Comparison of ENCODE assay signal across 1 cellular context in the genomic region with DNA sequence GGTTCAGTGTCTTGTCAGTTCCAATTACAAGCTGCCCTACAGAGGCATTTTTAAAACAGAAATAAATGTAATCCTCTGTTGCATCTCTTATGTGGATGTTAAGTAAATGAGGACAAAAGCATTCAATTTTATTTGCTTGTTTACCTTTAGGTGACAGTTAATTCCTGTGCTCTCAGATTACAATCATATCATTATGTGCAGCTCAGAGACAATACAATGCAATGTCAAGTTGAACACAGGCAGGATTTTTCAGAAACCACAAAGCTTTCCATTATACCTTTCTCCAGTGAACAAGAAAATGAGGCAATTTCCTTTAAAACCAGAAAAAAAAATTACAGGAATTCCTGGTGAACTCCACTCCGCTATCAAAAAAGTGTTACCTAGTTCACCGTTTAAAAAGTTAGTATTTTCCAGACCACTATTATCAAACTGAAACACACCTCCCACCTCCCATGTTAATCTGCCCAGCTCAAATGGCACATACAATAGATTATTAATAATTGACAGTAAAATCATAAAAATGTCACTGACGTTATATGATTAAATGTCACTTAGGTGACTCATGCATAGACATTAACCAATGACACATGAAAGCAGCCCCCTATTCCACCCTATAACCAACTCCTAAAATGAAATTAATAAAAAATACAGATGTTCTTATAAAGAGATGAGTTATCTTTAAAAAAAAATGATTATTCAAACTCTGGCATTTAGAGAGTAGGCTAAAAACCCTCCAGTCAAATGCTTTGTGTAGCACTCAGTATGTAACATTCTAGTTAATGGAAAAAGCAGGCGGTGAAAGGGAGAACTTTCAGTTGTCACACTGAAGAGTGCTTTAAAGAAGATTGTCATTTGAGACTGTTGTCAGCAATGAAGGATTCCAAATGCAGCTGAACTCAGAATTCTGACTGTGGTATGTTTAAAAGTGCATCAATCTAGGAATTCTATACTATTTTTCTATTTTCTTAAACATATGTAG.
TF ChIP-seq lines count a peak whose summit lies in the region.

No MANE protein-coding gene starts in this region.

TF ChIP-seq in HepG2, 621 proteins besides CTCF, POLR2A, EP300 and RAD21:
- TF ChIP-seq, protein P1, sequence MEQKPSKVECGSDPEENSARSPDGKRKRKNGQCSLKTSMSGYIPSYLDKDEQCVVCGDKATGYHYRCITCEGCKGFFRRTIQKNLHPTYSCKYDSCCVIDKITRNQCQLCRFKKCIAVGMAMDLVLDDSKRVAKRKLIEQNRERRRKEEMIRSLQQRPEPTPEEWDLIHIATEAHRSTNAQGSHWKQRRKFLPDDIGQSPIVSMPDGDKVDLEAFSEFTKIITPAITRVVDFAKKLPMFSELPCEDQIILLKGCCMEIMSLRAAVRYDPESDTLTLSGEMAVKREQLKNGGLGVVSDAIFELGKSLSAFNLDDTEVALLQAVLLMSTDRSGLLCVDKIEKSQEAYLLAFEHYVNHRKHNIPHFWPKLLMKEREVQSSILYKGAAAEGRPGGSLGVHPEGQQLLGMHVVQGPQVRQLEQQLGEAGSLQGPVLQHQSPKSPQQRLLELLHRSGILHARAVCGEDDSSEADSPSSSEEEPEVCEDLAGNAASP (CRISPR knock-in tag; IDR thresholded peaks at IDR 0.05; ENCODE audit: borderline replicate concordance) = no peak
- TF ChIP-seq PCBP1 (IDR thresholded peaks at IDR 0.05; ENCODE audit: borderline replicate concordance, low read depth, low read length) (no peak), ZNF788 (CRISPR knock-in tag; IDR thresholded peaks at IDR 0.05; ENCODE audit: borderline replicate concordance) (no peak)
